In genomic region chr9:127047971-127048370, GRCh38 we compare ENCODE assay signal across 25 cellular contexts.
DNase-seq lines count a peak whose midpoint lies in the region; ATAC-seq and TF ChIP-seq lines count a peak whose summit lies in the region.
"Had no signal": no experiment of that assay in that cellular context is flagged by ENCODE, and none has a peak within 500 bp of the region (broad histone marks: within the 10 kb centered on the region; RNA-seq: fewer than 3 reads in every experiment).

No MANE protein-coding gene starts in this region.

- no peak overlapping the region for H3K4me3 ChIP-seq in mammary epithelial cell (replicated peaks in 1 of 3; ENCODE audit: insufficient read depth in 1 of 3, low read depth in 2 of 3, low read length in 3 of 3)
- no peak overlapping the region for H3K4me3 ChIP-seq in mesenchymal stem cell (ENCODE audit: insufficient read depth in 1 of 2, low read depth in 1 of 2, low read length in 2 of 2)
- H3K4me3 ChIP-seq: gastroesophageal sphincter, lung, smooth muscle cell, testis had no signal

- CTCF ChIA-PET in MCF 10A (lab: Yijun Ruan, JAX) = interaction anchor here (0.9 to 1.8 kb wide), 2 partner anchors 26 to 61 kb away, joined by 3 to 6 read pairs; no protein-coding TSS in a partner anchor
- CTCF ChIA-PET in mammary epithelial cell (lab: Charles Lee; ENCODE audit: low non-redundant PET) = no interaction called here
- CTCF ChIA-PET in activated naive CD4-positive, alpha-beta T cell treated with anti-CD3 and anti-CD28 coated beads for 36 hours (lab: Charles Lee) = no interaction called here

- in situ Hi-C loops in mammary epithelial cell (cut with MboI; ENCODE audit: low sequenced_read_pairs in 2 of 2) = no loop called here

- H2BK120ac ChIP-seq in mesenchymal stem cell (ENCODE audit: low read depth, low read length) = no peak overlapping the region

- peak overlapping the region; percentile 92 for H3K27ac Mint-ChIP-seq in MCF 10A (ENCODE audit: low read depth, unreplicated experiment)
- H3K27ac Mint-ChIP-seq in T-helper 17 cell = peak overlapping the region; percentile 77
- H3K27ac Mint-ChIP-seq in type B pancreatic cell = no peak overlapping the region
- H3K27ac Mint-ChIP-seq in activated naive CD4-positive, alpha-beta T cell treated with anti-CD3 and anti-CD28 coated beads for 36 hours = no peak overlapping the region
- H3K27ac Mint-ChIP-seq: activated T-cell treated with anti-CD3 and anti-CD28 coated beads, Interleukin-2, amount 50 U/mL, for 72 hours; stimulated activated memory B cell treated with anti-CD40 and anti-IgM and Interleukin-4, amounts not matched to agents 10 μg/mL and 1 μg/mL and 100 μg/mL, for 72 hours had no signal

- H3K4me1 Mint-ChIP-seq in MCF 10A (ENCODE audit: insufficient read depth, unreplicated experiment) (peaks cover 11% of the 10 kb centered on the region), T-helper 17 cell (peaks cover 26% of the 10 kb centered on the region), type B pancreatic cell (ENCODE audit: unreplicated experiment) (peaks cover 3% of the 10 kb centered on the region)
- peaks cover 16% of the 10 kb centered on the region for H3K4me1 Mint-ChIP-seq in activated naive CD4-positive, alpha-beta T cell treated with anti-CD3 and anti-CD28 coated beads for 36 hours (ENCODE audit: low read depth)

- no peaks in the 10 kb centered on the region for H4K20me1 ChIP-seq in mammary epithelial cell (ENCODE audit: insufficient read depth, low read length)

- no peaks in the 10 kb centered on the region for H3K79me1 ChIP-seq in mesenchymal stem cell (replicated peaks; ENCODE audit: low read length, poor library complexity, severe bottlenecking)

- no peak overlapping the region for H2BK5ac ChIP-seq in mesenchymal stem cell (ENCODE audit: low read depth, low read length, poor library complexity, severe bottlenecking)

- no peak overlapping the region for H3K14ac ChIP-seq in mesenchymal stem cell (ENCODE audit: low read length in 2 of 2)

- H3K79me2 ChIP-seq in mammary epithelial cell (ENCODE audit: insufficient read depth, low read length) = no peaks in the 10 kb centered on the region

- H3K36me3 ChIP-seq in mammary epithelial cell (ENCODE audit: insufficient read depth, low read length) (no peaks in the 10 kb centered on the region), mesenchymal stem cell (ENCODE audit: control insufficient read depth in 1 of 2, insufficient read depth in 2 of 2, low read depth in 1 of 2, low read length in 2 of 2) (no peaks in the 10 kb centered on the region)
- H3K36me3 ChIP-seq: gastroesophageal sphincter had no signal

- H3K27ac ChIP-seq in mammary epithelial cell (ENCODE audit: insufficient read depth, low read depth, low read length) = no peak overlapping the region
- H3K27ac ChIP-seq in mesenchymal stem cell (ENCODE audit: low read length, poor library complexity, severe bottlenecking) = no peak overlapping the region
- H3K27ac ChIP-seq: neutrophil, testis had no signal

- H3K4ac ChIP-seq in mesenchymal stem cell (ENCODE audit: low read depth in 1 of 2, low read length in 2 of 2) = peak overlapping the region in 1 of 2 experiments; percentile 39

- DNase-seq in MCF 10A (ENCODE audit: unreplicated experiment) = no peak
- no peak for DNase-seq in mammary epithelial cell
- no peak for DNase-seq in T-helper 17 cell
- DNase-seq in mesenchymal stem cell = no peak
- peak; percentile 22 for DNase-seq in type B pancreatic cell (ENCODE audit: extremely low spot score, unreplicated experiment)
- DNase-seq in hepatic stellate cell (ENCODE audit: low spot score) = no peak
- no peak for DNase-seq in activated naive CD4-positive, alpha-beta T cell treated with anti-CD3 and anti-CD28 coated beads for 36 hours
- DNase-seq: ACHN; activated CD4-positive, CD25-positive, alpha-beta regulatory T cell; activated naive CD4-positive, alpha-beta T cell treated with anti-CD3 and anti-CD28 coated beads, Interleukin-2, amount 50 U/mL, for 16 hours; activated T-cell treated with anti-CD3 and anti-CD28 coated beads, Interleukin-2, amount 50 U/mL, for 72 hours; anterior cingulate cortex; C1 segment of cervical spinal cord; DND-41; NCI-H1105 treated with DMSO at 0.1 percent for 48 hours; NCI-H2081; stimulated activated CD4-positive, alpha-beta T cell treated with anti-CD3 and anti-CD28 coated beads, Interleukin-2, amount 100 ng/mL, for 48 hours; testis had no signal

- no peak for TF ChIP-seq CTCF in MCF 10A (IDR thresholded peaks at IDR 0.05; ENCODE audit: unreplicated experiment)
- TF ChIP-seq CTCF in mammary epithelial cell (conservative IDR thresholded peaks at IDR 0.05 in 1 of 2, IDR thresholded peaks at IDR 0.05 in 1 of 2; ENCODE audit: extremely low read depth in 1 of 2, insufficient read depth in 1 of 2, low read depth in 1 of 2, low read length in 2 of 2) = no peak
- no peak for TF ChIP-seq CTCF in type B pancreatic cell (conservative IDR thresholded peaks at IDR 0.05)

- H3K23ac ChIP-seq in mesenchymal stem cell (ENCODE audit: low read length in 2 of 2) = no peak overlapping the region

- dilution Hi-C loops in mammary epithelial cell (cut with HindIII; ENCODE audit: low sequenced_read_pairs) = no loop called here

- H3K27me3 ChIP-seq in mammary epithelial cell (ENCODE audit: insufficient read depth, low read length) (no peaks in the 10 kb centered on the region), mesenchymal stem cell (ENCODE audit: control insufficient read depth in 1 of 2, insufficient read depth in 1 of 2, low read length in 2 of 2) (no peaks in the 10 kb centered on the region)
- H3K27me3 ChIP-seq: gastroesophageal sphincter, neutrophil, testis had no signal

- no peak overlapping the region for H2BK15ac ChIP-seq in mesenchymal stem cell (ENCODE audit: low read depth, poor library complexity, severe bottlenecking)

- no peak overlapping the region for H4K8ac ChIP-seq in mesenchymal stem cell (ENCODE audit: low read length)

- H3K27me3 Mint-ChIP-seq in MCF 10A (ENCODE audit: insufficient read depth, unreplicated experiment) (no peaks in the 10 kb centered on the region), T-helper 17 cell (no peaks in the 10 kb centered on the region), type B pancreatic cell (no peaks in the 10 kb centered on the region)
- no peaks in the 10 kb centered on the region for H3K27me3 Mint-ChIP-seq in activated naive CD4-positive, alpha-beta T cell treated with anti-CD3 and anti-CD28 coated beads for 36 hours (ENCODE audit: low read depth)
- H3K27me3 Mint-ChIP-seq: stimulated activated memory B cell treated with anti-CD40 and anti-IgM and Interleukin-4, amounts not matched to agents 10 μg/mL and 1 μg/mL and 100 μg/mL, for 72 hours had no signal

- peak overlapping the region; percentile 51 to 69 for H2BK12ac ChIP-seq in mesenchymal stem cell (ENCODE audit: low read length in 2 of 2)

- no TSS peak for BruUV-seq in MCF 10A (replicated peaks; lab: Mats Ljungman, UMichigan)
- BruUV-seq in mammary epithelial cell (replicated peaks; lab: Mats Ljungman, UMichigan) = no TSS peak

- ATAC-seq in T-helper 17 cell = no peak
- no peak for ATAC-seq in GM21381 (IDR thresholded peaks at IDR 0.05; ENCODE audit: unreplicated experiment)
- ATAC-seq: activated T-cell treated with anti-CD3 and anti-CD28 coated beads, Interleukin-2, amount 50 U/mL, for 72 hours; gastroesophageal sphincter; SK-N-SH treated with all-trans-retinoic acid at 6 μM for 48 hours; stimulated activated memory B cell treated with anti-CD40 and anti-IgM and Interleukin-4, amounts not matched to agents 10 μg/mL and 1 μg/mL and 100 μg/mL, for 72 hours had no signal

- no peak overlapping the region for H3K9ac ChIP-seq in mammary epithelial cell (ENCODE audit: insufficient read depth, low read length)
- H3K9ac ChIP-seq in mesenchymal stem cell (ENCODE audit: low read length) = no peak overlapping the region

- H2AK5ac ChIP-seq in mesenchymal stem cell (ENCODE audit: low read length, severe bottlenecking) = no peak overlapping the region

- intact Hi-C loops in MCF 10A (cut with micrococcal nuclease) = loop anchor here (5.0 kb wide), 1 partner anchor 139 kb away; no protein-coding TSS in a partner anchor
- intact Hi-C loops in mammary epithelial cell (cut with micrococcal nuclease) = no loop called here
- intact Hi-C loops in activated naive CD4-positive, alpha-beta T cell treated with anti-CD3 and anti-CD28 coated beads for 36 hours (cut with micrococcal nuclease) = loop anchor here (2.0 kb wide), 1 partner anchor 107 kb away; no protein-coding TSS in a partner anchor

- peaks cover 11% of the 10 kb centered on the region for H3K4me1 ChIP-seq in mammary epithelial cell (ENCODE audit: insufficient read depth, low read length)
- peaks cover 8% of the 10 kb centered on the region for H3K4me1 ChIP-seq in mesenchymal stem cell (ENCODE audit: control insufficient read depth, insufficient read depth, low read depth, low read length)

- no peak overlapping the region for H3K4me2 ChIP-seq in mammary epithelial cell (ENCODE audit: insufficient read depth, low read depth, low read length)
- no peak overlapping the region for H3K4me2 ChIP-seq in mesenchymal stem cell (ENCODE audit: low read length, poor library complexity, severe bottlenecking)
- H3K4me2 ChIP-seq: smooth muscle cell had no signal

- H3K9me3 Mint-ChIP-seq in MCF 10A (ENCODE audit: unreplicated experiment) (no peaks in the 10 kb centered on the region), type B pancreatic cell (no peaks in the 10 kb centered on the region)
- no peaks in the 10 kb centered on the region for H3K9me3 Mint-ChIP-seq in activated naive CD4-positive, alpha-beta T cell treated with anti-CD3 and anti-CD28 coated beads for 36 hours
- H3K9me3 Mint-ChIP-seq: activated T-cell treated with anti-CD3 and anti-CD28 coated beads, Interleukin-2, amount 50 U/mL, for 72 hours; stimulated activated memory B cell treated with anti-CD40 and anti-IgM and Interleukin-4, amounts not matched to agents 10 μg/mL and 1 μg/mL and 100 μg/mL, for 72 hours had no signal

- H3K9me3 ChIP-seq in mammary epithelial cell (replicated peaks; ENCODE audit: insufficient read depth, low read length) (no peaks in the 10 kb centered on the region), T-helper 17 cell (ENCODE audit: control insufficient read depth, low read length, poor library complexity, severe bottlenecking) (no peaks in the 10 kb centered on the region), mesenchymal stem cell (ENCODE audit: control insufficient read depth, low read length) (no peaks in the 10 kb centered on the region)
- H3K9me3 ChIP-seq: gastroesophageal sphincter, neutrophil, testis had no signal

- WGBS in mammary epithelial cell (ENCODE audit: low coverage, missing lambda C conversion rate) = 90% methylated on average over 3 of the region's 3 CpGs
- 95% methylated on average over 3 of the region's 3 CpGs for WGBS in mesenchymal stem cell

- H3K18ac ChIP-seq in mesenchymal stem cell (ENCODE audit: low read depth in 1 of 2, low read length in 2 of 2) = peak overlapping the region; percentile 46 to 60

- H3K36me3 Mint-ChIP-seq in MCF 10A (ENCODE audit: insufficient read depth, unreplicated experiment) (no peaks in the 10 kb centered on the region), T-helper 17 cell (ENCODE audit: low read depth) (no peaks in the 10 kb centered on the region), type B pancreatic cell (no peaks in the 10 kb centered on the region)
- no peaks in the 10 kb centered on the region for H3K36me3 Mint-ChIP-seq in activated naive CD4-positive, alpha-beta T cell treated with anti-CD3 and anti-CD28 coated beads for 36 hours (ENCODE audit: low read depth)

- H3K4me3 Mint-ChIP-seq in MCF 10A (ENCODE audit: unreplicated experiment) (no peak overlapping the region), T-helper 17 cell (peak overlapping the region; percentile 46), type B pancreatic cell (no peak overlapping the region)
- no peak overlapping the region for H3K4me3 Mint-ChIP-seq in activated naive CD4-positive, alpha-beta T cell treated with anti-CD3 and anti-CD28 coated beads for 36 hours
- H3K4me3 Mint-ChIP-seq: stimulated activated memory B cell treated with anti-CD40 and anti-IgM and Interleukin-4, amounts not matched to agents 10 μg/mL and 1 μg/mL and 100 μg/mL, for 72 hours had no signal

- H2AFZ ChIP-seq in mammary epithelial cell (ENCODE audit: low read depth, low read length) = no peak overlapping the region
- H2AFZ ChIP-seq in mesenchymal stem cell (ENCODE audit: low read depth, low read length) = no peak overlapping the region

- POLR2A ChIA-PET in MCF 10A (lab: Yijun Ruan, JAX) = interaction anchor here (1.1 to 1.6 kb wide), 2 partner anchors 11 to 13 kb away, joined by 4 to 8 read pairs; no protein-coding TSS in a partner anchor

- no peak overlapping the region for H4K91ac ChIP-seq in mesenchymal stem cell (ENCODE audit: low read length)

Comparison
In these comparisons a context has a peak if more than half of its experiments do, and no peak if none do; other contexts are left out.
1. H3K27ac Mint-ChIP-seq: peak in MCF 10A (single experiment) and T-helper 17 cell (single experiment); none in type B pancreatic cell (single experiment) and activated naive CD4-positive, alpha-beta T cell treated with anti-CD3 and anti-CD28 coated beads for 36 hours (single experiment).